Comparison of ENCODE assay signal across 31 cellular contexts in the genomic region with DNA sequence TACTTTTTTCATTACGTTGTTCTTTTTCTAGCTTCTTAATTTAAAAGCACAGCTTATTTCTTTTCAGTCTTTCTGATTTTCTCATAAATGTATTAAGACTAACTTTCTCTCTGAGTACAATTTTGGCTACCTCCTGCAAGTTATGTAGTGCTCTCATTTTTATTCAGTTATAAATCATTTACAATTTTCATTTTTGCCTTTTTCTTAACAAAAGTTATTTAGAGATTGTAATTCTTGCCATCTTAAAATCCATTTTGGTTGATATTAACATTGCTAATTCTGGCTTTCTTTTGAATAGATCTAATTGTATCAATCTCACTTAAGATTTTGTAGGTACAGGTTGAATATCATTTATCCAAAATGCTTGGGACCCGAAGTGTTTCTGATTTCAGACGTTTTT.
DNase-seq lines count a peak whose midpoint lies in the region; ATAC-seq and TF ChIP-seq lines count a peak whose summit lies in the region.
"Had no signal": no experiment of that assay in that cellular context is flagged by ENCODE, and none has a peak within 500 bp of the region (broad histone marks: within the 10 kb centered on the region; RNA-seq: fewer than 3 reads in every experiment).

No MANE protein-coding gene starts in this region.

- H3K9me3 ChIP-seq in DOHH2 (ENCODE audit: control insufficient read depth, insufficient read depth, low read length), result no peaks in the 10 kb centered on the region
- H3K9me3 ChIP-seq: A549, BE2C, BLaER1, Caco-2 had no signal

- no peak for TF ChIP-seq CTCF in DOHH2 (IDR thresholded peaks at IDR 0.05; ENCODE audit: low read depth, low read length, poor library complexity, severe bottlenecking)

- peaks cover 83% of the 10 kb centered on the region for H3K4me1 ChIP-seq in DOHH2 (ENCODE audit: control insufficient read depth, low read length)
- H3K4me1 ChIP-seq: A549, BE2C, Caco-2 had no signal

- no peaks in the 10 kb centered on the region for H3K27me3 Mint-ChIP-seq in stimulated activated naive B cell treated with anti-CD40 and anti-IgM and Interleukin-4, amounts not matched to agents 10 μg/mL and 1 μg/mL and 100 μg/mL, for 72 hours

- peaks cover 41% of the 10 kb centered on the region for H3F3A ChIP-seq in DOHH2 (ENCODE audit: control insufficient read depth, insufficient read depth)

- no peak overlapping the region for H3K27ac ChIP-seq in DOHH2 (ENCODE audit: low read depth, low read length)
- H3K27ac ChIP-seq: 22Rv1, A549, BLaER1, C4-2B had no signal

- no peaks in the 10 kb centered on the region for H3K4me1 Mint-ChIP-seq in stimulated activated naive B cell treated with anti-CD40 and anti-IgM and Interleukin-4, amounts not matched to agents 10 μg/mL and 1 μg/mL and 100 μg/mL, for 72 hours

- H3K79me2 ChIP-seq in DOHH2 (ENCODE audit: control insufficient read depth, low read length), result peaks cover 37% of the 10 kb centered on the region

- no peak overlapping the region for H3K4me3 Mint-ChIP-seq in stimulated activated naive B cell treated with anti-CD40 and anti-IgM and Interleukin-4, amounts not matched to agents 10 μg/mL and 1 μg/mL and 100 μg/mL, for 72 hours
- H3K4me3 Mint-ChIP-seq: B cell; CD4-positive, alpha-beta memory T cell; CD4-positive, alpha-beta T cell; CD4-positive, CD25-positive, alpha-beta regulatory T cell; CD8-positive, alpha-beta memory T cell; CD8-positive, alpha-beta T cell had no signal

- no peaks in the 10 kb centered on the region for H3K36me3 Mint-ChIP-seq in stimulated activated naive B cell treated with anti-CD40 and anti-IgM and Interleukin-4, amounts not matched to agents 10 μg/mL and 1 μg/mL and 100 μg/mL, for 72 hours
- H3K36me3 Mint-ChIP-seq: CD14-positive monocyte; CD4-positive, CD25-positive, alpha-beta regulatory T cell; CD8-positive, alpha-beta memory T cell; CD8-positive, alpha-beta T cell had no signal

- no peaks in the 10 kb centered on the region for H3K9me2 ChIP-seq in DOHH2 (replicated peaks; ENCODE audit: control insufficient read depth, low read length)

- H3K9me3 Mint-ChIP-seq in stimulated activated naive B cell treated with anti-CD40 and anti-IgM and Interleukin-4, amounts not matched to agents 10 μg/mL and 1 μg/mL and 100 μg/mL, for 72 hours, result no peaks in the 10 kb centered on the region
- H3K9me3 Mint-ChIP-seq: CD14-positive monocyte; CD4-positive, alpha-beta T cell; CD8-positive, alpha-beta memory T cell; CD8-positive, alpha-beta T cell had no signal

- peak overlapping the region; percentile 32 for H3K27ac Mint-ChIP-seq in stimulated activated naive B cell treated with anti-CD40 and anti-IgM and Interleukin-4, amounts not matched to agents 10 μg/mL and 1 μg/mL and 100 μg/mL, for 72 hours
- H3K27ac Mint-ChIP-seq: B cell; CD14-positive monocyte; CD4-positive, alpha-beta memory T cell; CD4-positive, alpha-beta T cell; CD4-positive, CD25-positive, alpha-beta regulatory T cell; CD8-positive, alpha-beta memory T cell; CD8-positive, alpha-beta T cell had no signal

- no peak for DNase-seq in stimulated activated naive B cell treated with anti-CD40 and anti-IgM and Interleukin-4, amounts not matched to agents 10 μg/mL and 1 μg/mL and 100 μg/mL, for 72 hours
- DNase-seq: 8988T; ACHN; AML-193; BE2C; C1 segment of cervical spinal cord; Caco-2; Calu3; CD4-positive, alpha-beta memory T cell; CD4-positive, alpha-beta T cell; CD4-positive, CD25-positive, alpha-beta regulatory T cell; CD8-positive, alpha-beta memory T cell; CD8-positive, alpha-beta T cell; COR-L47; DMS 273 treated with DMSO at 0.1 percent for 48 hours; DMS153; DMS53; DMS79; DMS79 treated with DMSO at 0.1 percent for 48 hours; DND-41; EL had no signal

- no peak overlapping the region for H3K4me3 ChIP-seq in DOHH2 (ENCODE audit: low read length)
- H3K4me3 ChIP-seq: A549, BLaER1 had no signal

- no peak for ATAC-seq in stimulated activated naive B cell treated with anti-CD40 and anti-IgM and Interleukin-4, amounts not matched to agents 10 μg/mL and 1 μg/mL and 100 μg/mL, for 72 hours (replicated peaks)
- ATAC-seq in HG02885 (IDR thresholded peaks at IDR 0.05; ENCODE audit: poor library complexity, unreplicated experiment) (no peak), HG03097 (IDR thresholded peaks at IDR 0.05; ENCODE audit: low FRiP score, unreplicated experiment) (no peak)
- ATAC-seq: A549; CD8-positive, alpha-beta T cell had no signal

- H4K20me1 ChIP-seq in DOHH2 (ENCODE audit: control insufficient read depth, insufficient read depth, low read depth, low read length), result no peaks in the 10 kb centered on the region
- H4K20me1 ChIP-seq: BLaER1; BLaER1 treated with 17β-estradiol and CSF1 and Interleukin-3, amounts not matched to agents 10 nM and 100 nM had no signal

- 0 out of 2 replicates have a peak, but pooled peaks cover 5% of the 10 kb centered on the region for H3K36me3 ChIP-seq in DOHH2 (ENCODE audit: control insufficient read depth, low read length)
- H3K36me3 ChIP-seq: BE2C; BLaER1; BLaER1 treated with 17β-estradiol and CSF1 and Interleukin-3, amounts not matched to agents 10 nM and 100 nM had no signal

- peak overlapping the region; percentile 67; the same call in 1 of the 2 replicates for H3K4me2 ChIP-seq in DOHH2 (ENCODE audit: low read length)
- H3K4me2 ChIP-seq: A549 had no signal

- H3K27me3 ChIP-seq in DOHH2 (ENCODE audit: control insufficient read depth, low read length), result no peaks in the 10 kb centered on the region
- H3K27me3 ChIP-seq: BE2C; BLaER1; BLaER1 treated with 17β-estradiol and CSF1 and Interleukin-3, amounts not matched to agents 10 nM and 100 nM had no signal
